ENCODE assay signal across 18 cellular contexts in the genomic region with DNA sequence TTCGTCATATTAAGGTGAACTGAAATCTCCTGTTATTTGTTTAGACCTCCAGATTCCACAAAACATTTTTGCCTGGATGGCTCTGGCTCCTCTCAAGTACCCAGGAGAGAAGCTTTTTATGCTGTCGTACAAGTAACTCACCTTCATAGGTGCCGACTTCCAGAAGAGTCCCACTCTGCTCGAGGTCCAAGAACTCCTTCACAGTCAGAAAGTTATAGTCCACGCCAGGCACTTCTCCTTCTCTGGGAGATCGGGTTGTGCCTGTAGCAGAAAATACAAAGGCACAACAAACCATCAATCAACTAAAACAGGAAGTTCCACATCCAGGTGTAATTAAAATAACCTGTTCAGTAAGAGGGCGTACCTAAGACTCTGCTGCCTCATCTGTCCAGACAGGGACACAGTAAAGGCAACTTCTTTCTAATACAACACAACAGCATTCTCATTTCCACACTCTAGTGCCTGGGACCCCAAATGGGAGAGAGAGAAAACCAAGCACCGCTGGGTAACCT.
"Had no signal": no experiment of that assay in that cellular context is flagged by ENCODE, and none has a peak within 500 bp of the region (broad histone marks: within the 10 kb centered on the region; RNA-seq: fewer than 3 reads in every experiment).

No MANE protein-coding gene starts in this region.

- H3K4me1 ChIP-seq: body of pancreas, left lung, right atrium auricular region, tibial artery had no signal

- H3K27ac Mint-ChIP-seq: activated naive CD4-positive, alpha-beta T cell treated with anti-CD3 and anti-CD28 coated beads for 36 hours had no signal

- H3K4me2 ChIP-seq: hepatocyte had no signal

- H3K4me3 Mint-ChIP-seq: activated naive CD4-positive, alpha-beta T cell treated with anti-CD3 and anti-CD28 coated beads for 36 hours; activated T-cell treated with anti-CD3 and anti-CD28 coated beads, Interleukin-2, amount 50 U/mL, for 4 hours had no signal

- H3K4me3 ChIP-seq: body of pancreas, hepatocyte, left lung, right atrium auricular region, tibial artery had no signal

- H3K27ac ChIP-seq: body of pancreas, hepatocyte, left lung, right atrium auricular region, tibial artery had no signal

- ATAC-seq: activated CD4-positive, CD25-positive, alpha-beta regulatory T cell treated with anti-CD3 and anti-CD28 coated beads, Interleukin-2, amount 50 U/mL, for 24 hours; activated T-cell treated with anti-CD3 and anti-CD28 coated beads, Interleukin-2, amount 50 U/mL, for 4 hours; body of pancreas; left lung had no signal

- H3K36me3 ChIP-seq: left lung, right atrium auricular region had no signal

- H3K27me3 ChIP-seq: body of pancreas, hepatocyte, left lung, right atrium auricular region, tibial artery had no signal

- H2AFZ ChIP-seq: hepatocyte had no signal

- H3K9me3 ChIP-seq: body of pancreas, left lung, right atrium auricular region, tibial artery had no signal

- DNase-seq: activated CD4-positive, alpha-beta T cell treated with anti-CD3 and anti-CD28 coated beads, Interleukin-2, amount 50 U/mL, for 1 hour; activated CD8-positive, alpha-beta memory T cell treated with anti-CD3 and anti-CD28 coated beads, Interleukin-2, amount 50 U/mL, for 4 hours; activated naive CD4-positive, alpha-beta T cell treated with anti-CD3 and anti-CD28 coated beads for 36 hours; activated T-cell treated with anti-CD3 and anti-CD28 coated beads, Interleukin-2, amount 50 U/mL, for 4 hours; body of pancreas; dermis blood vessel endothelial cell; foreskin fibroblast; left lung; mammary epithelial cell; midbrain; occipital lobe; stimulated activated CD4-positive, alpha-beta T cell treated with anti-CD3 and anti-CD28 coated beads, Interleukin-2, amount 100 ng/mL, for 24 hours; stimulated activated naive CD4-positive, alpha-beta T cell treated with Interleukin-2 at 50 U/mL for 16 hours; T1000; tibial artery had no signal
